1 cellular context compared by ENCODE assay signal in the genomic region with DNA sequence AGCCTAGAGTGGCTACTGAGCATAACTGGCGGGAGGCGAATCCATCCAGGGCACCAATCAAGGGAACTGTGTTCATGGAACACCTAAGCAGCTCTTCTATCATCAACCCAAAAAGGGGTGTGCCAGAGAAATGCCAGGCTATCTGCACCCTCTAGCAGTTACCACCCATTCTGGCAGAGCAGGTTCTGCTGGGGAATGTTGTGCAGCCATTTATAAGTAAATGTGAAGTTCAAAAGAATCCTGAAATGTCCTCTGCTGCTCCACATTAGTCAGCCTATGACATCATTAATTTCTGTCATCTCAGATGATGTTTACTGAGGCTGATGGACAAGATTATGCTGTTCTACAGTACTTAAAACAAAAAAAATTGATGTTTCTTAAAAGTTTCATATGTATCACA.
TF ChIP-seq lines count a peak whose summit lies in the region.

No MANE protein-coding gene starts in this region.

TF ChIP-seq in endothelial cell of umbilical vein, 7 proteins besides CTCF, POLR2A, EP300 and RAD21:
- TF ChIP-seq GATA2 (IDR thresholded peaks at IDR 0.05; ENCODE audit: insufficient read depth, insufficient read length, low read depth, low read length) (no peak), EZH2 (IDR thresholded peaks at IDR 0.05; ENCODE audit: borderline replicate concordance, low read depth, low read length, severe bottlenecking) (no peak), MYC (IDR thresholded peaks at IDR 0.05; ENCODE audit: low read depth, low read length) (no peak), FOS (IDR thresholded peaks at IDR 0.05; ENCODE audit: borderline replicate concordance, insufficient read depth, low read length) (no peak), POLR2AphosphoS5 (IDR thresholded peaks at IDR 0.05; ENCODE audit: insufficient read depth, low read depth, low read length) (no peak), JUN (IDR thresholded peaks at IDR 0.05; ENCODE audit: borderline replicate concordance, insufficient read depth, insufficient read length, low read depth) (no peak)
- TF ChIP-seq, protein P1, sequence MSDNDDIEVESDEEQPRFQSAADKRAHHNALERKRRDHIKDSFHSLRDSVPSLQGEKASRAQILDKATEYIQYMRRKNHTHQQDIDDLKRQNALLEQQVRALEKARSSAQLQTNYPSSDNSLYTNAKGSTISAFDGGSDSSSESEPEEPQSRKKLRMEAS (IDR thresholded peaks at IDR 0.05; ENCODE audit: insufficient read depth, insufficient read length) = no peak
